Comparison of ENCODE assay signal across 1 cellular context in genomic region chr17:4541328-4542002, GRCh38.
TF ChIP-seq lines count a peak whose summit lies in the region.

No MANE protein-coding gene starts in this region.

TF ChIP-seq in WTC11, 78 proteins besides CTCF, POLR2A, EP300 and RAD21 (continued from another document):
- no peak for TF ChIP-seq ZNF281 (CRISPR knock-in tag; IDR thresholded peaks at IDR 0.05)
- no peak for TF ChIP-seq ZNF138 (CRISPR knock-in tag; conservative IDR thresholded peaks at IDR 0.05)
- no peak for TF ChIP-seq CREB1 (CRISPR knock-in tag; IDR thresholded peaks at IDR 0.05)
- no peak for TF ChIP-seq RELA (CRISPR knock-in tag; IDR thresholded peaks at IDR 0.05; ENCODE audit: borderline replicate concordance)
